Comparison of ENCODE assay signal across 8 cellular contexts in the genomic region with DNA sequence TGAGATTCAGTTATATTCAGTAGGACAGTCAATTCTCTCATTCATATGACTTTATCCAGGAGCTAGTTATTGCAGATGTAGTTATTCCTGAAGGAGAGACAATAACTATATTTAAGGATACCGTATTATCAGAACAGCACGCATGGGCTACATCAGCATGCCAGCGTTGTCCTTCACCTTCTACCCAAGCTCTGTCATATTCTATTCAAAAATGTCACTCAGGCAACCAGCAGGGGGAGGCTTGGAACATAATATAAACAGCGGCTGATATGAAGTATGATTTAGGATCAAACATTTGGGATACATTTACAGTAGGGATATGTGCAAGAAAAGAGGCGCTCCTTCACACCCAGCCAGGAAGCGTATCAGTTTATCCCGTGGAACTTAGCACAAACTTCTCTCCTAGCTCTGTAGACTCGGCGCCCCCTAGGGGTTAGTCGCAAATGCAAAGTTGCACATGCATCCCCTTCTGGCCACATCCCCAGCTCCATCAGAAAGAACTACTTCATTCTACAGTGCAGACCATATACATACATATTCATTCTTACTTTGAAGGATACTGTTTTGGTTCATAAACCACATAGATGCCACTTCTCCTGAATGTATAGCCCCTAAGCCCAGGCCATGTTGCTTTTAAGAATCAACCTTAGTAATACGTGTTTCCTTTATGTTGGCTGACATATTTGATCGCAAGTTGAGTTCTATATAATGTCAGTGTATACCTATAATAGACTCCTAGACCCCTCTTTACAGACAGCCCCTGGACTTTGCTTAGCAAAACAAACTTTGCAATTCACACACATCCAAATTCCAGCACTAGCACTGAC.
A peak's percentile ranks its signal among the peaks of the same experiment; 100 is the strongest.
DNase-seq lines count a peak whose midpoint lies in the region; ATAC-seq, FAIRE-seq and TF ChIP-seq lines count a peak whose summit lies in the region.

No MANE protein-coding gene starts in this region.

- no peaks in the 10 kb centered on the region for H3K27me3 ChIP-seq in astrocyte (ENCODE audit: insufficient read depth, low read length)
- H3K27me3 ChIP-seq in keratinocyte (ENCODE audit: control insufficient read depth, extremely low read depth, insufficient read depth, low read length) = no peaks in the 10 kb centered on the region
- H3K27me3 ChIP-seq in tibial nerve = no peaks in the 10 kb centered on the region

- no peak overlapping the region for H3K4me3 Mint-ChIP-seq in astrocyte (ENCODE audit: unreplicated experiment)

- H3K9me1 ChIP-seq in keratinocyte (ENCODE audit: control insufficient read depth, extremely low read depth, insufficient read depth, low read length) = no peaks in the 10 kb centered on the region

- no peak for FAIRE-seq in astrocyte (lab: Jason Lieb, UNC)
- FAIRE-seq in keratinocyte (lab: Jason Lieb, UNC) = no peak

- H3K36me3 ChIP-seq in astrocyte (ENCODE audit: insufficient read depth, low read length) (no peaks in the 10 kb centered on the region), keratinocyte (ENCODE audit: control insufficient read depth in 2 of 2, extremely low read depth in 1 of 2, insufficient read depth in 2 of 2, low read length in 2 of 2) (no peaks in the 10 kb centered on the region), tibial nerve (no peaks in the 10 kb centered on the region)

- H3K4me1 ChIP-seq in astrocyte (ENCODE audit: insufficient read depth, low read length) = no peaks in the 10 kb centered on the region
- no peaks in the 10 kb centered on the region for H3K4me1 ChIP-seq in keratinocyte (ENCODE audit: control insufficient read depth, extremely low read depth, insufficient read depth, low read length)
- no peaks in the 10 kb centered on the region for H3K4me1 ChIP-seq in tibial nerve

- no peaks in the 10 kb centered on the region for H4K20me1 ChIP-seq in astrocyte (ENCODE audit: insufficient read depth, low read length)
- no peaks in the 10 kb centered on the region for H4K20me1 ChIP-seq in keratinocyte (ENCODE audit: control insufficient read depth, extremely low read depth, insufficient read depth, low read length)

- no peaks in the 10 kb centered on the region for H3K27me3 Mint-ChIP-seq in astrocyte (ENCODE audit: low read depth, unreplicated experiment)

- TF ChIP-seq POLR2A in tibial nerve (IDR thresholded peaks at IDR 0.05) = no peak

- DNase-seq in NCI-H748 (lab: John Stamatoyannopoulos, UW; ENCODE audit: unreplicated experiment) = peak; percentile 67
- no peak for DNase-seq in NCI-H748 treated with DMSO at 0.1 percent for 48 hours (lab: John Stamatoyannopoulos, UW)
- peak; percentile 50 for DNase-seq in MV-4-11 (lab: John Stamatoyannopoulos, UW)
- DNase-seq in astrocyte (ENCODE audit: low read depth) = peak; percentile 1
- DNase-seq in keratinocyte (ENCODE audit: low read depth, low spot score) = no peak
- DNase-seq in tibial nerve (ENCODE audit: low spot score in 2 of 2) = peak; percentile 19 to 58
- no peak for DNase-seq in cerebellum (ENCODE audit: low spot score)

- H3K79me2 ChIP-seq in astrocyte (ENCODE audit: insufficient read depth, low read length) (no peaks in the 10 kb centered on the region), keratinocyte (ENCODE audit: control insufficient read depth, insufficient read depth, low read length) (no peaks in the 10 kb centered on the region)

- no peak for TF ChIP-seq EP300 in tibial nerve (IDR thresholded peaks at IDR 0.05)

- H3K27ac Mint-ChIP-seq in astrocyte (ENCODE audit: unreplicated experiment) = no peak overlapping the region

- peak; percentile 61 for ATAC-seq in GM21825 (IDR thresholded peaks at IDR 0.05; ENCODE audit: unreplicated experiment)

- no peaks in the 10 kb centered on the region for H3K9me3 Mint-ChIP-seq in astrocyte (ENCODE audit: unreplicated experiment)

- peaks cover 3% of the 10 kb centered on the region for H3K4me1 Mint-ChIP-seq in astrocyte (ENCODE audit: low read depth, unreplicated experiment)

- H3K4me3 ChIP-seq in astrocyte (ENCODE audit: insufficient read depth, low read depth, low read length) = no peak overlapping the region
- no peak overlapping the region for H3K4me3 ChIP-seq in keratinocyte (ENCODE audit: control insufficient read depth in 2 of 3, extremely low read depth in 1 of 3, insufficient read depth in 2 of 3, low read depth in 1 of 3, low read length in 3 of 3)
- H3K4me3 ChIP-seq in tibial nerve = no peak overlapping the region

- WGBS in tibial nerve, 2 donors = 54 to 56% methylated on average over 12 of the region's 12 CpGs

- TF ChIP-seq CTCF in astrocyte (IDR thresholded peaks at IDR 0.05; ENCODE audit: insufficient read depth, low read depth, low read length) = peak; percentile 55
- peak; percentile 11 to 39 (median 36) for TF ChIP-seq CTCF in keratinocyte (optimal IDR thresholded peaks at IDR 0.05 in 1 of 3, IDR thresholded peaks at IDR 0.05 in 1 of 3, conservative IDR thresholded peaks at IDR 0.05 in 1 of 3; ENCODE audit: extremely low read depth in 1 of 3, insufficient read depth in 2 of 3, low read length in 3 of 3)
- peak; percentile 21 to 46 (median 40) for TF ChIP-seq CTCF in tibial nerve (IDR thresholded peaks at IDR 0.05)

- H3K36me3 Mint-ChIP-seq in astrocyte (ENCODE audit: low read depth, unreplicated experiment) = no peaks in the 10 kb centered on the region

- dilution Hi-C loops in keratinocyte (cut with MboI; ENCODE audit: extremely low pct_ligation_motif_present, low sequenced_read_pairs) = no loop called here

- H3K4me2 ChIP-seq in astrocyte (ENCODE audit: low read length) (no peak overlapping the region), keratinocyte (ENCODE audit: control insufficient read depth, extremely low read depth, insufficient read depth, low read depth, low read length) (no peak overlapping the region)

- H3K27ac ChIP-seq in astrocyte (ENCODE audit: low read depth, low read length) = no peak overlapping the region
- no peak overlapping the region for H3K27ac ChIP-seq in keratinocyte (ENCODE audit: control insufficient read depth, insufficient read depth, low read length)
- no peak overlapping the region for H3K27ac ChIP-seq in tibial nerve

- H3K9ac ChIP-seq in astrocyte (ENCODE audit: low read length) (no peak overlapping the region), keratinocyte (ENCODE audit: control insufficient read depth, extremely low read depth, insufficient read depth, low read length) (no peak overlapping the region)

- H2AFZ ChIP-seq in astrocyte (ENCODE audit: low read depth, low read length) (no peak overlapping the region), keratinocyte (ENCODE audit: control insufficient read depth, low read length) (no peak overlapping the region)

- H3K9me3 ChIP-seq in astrocyte (ENCODE audit: insufficient read depth, low read depth, low read length) (no peaks in the 10 kb centered on the region), keratinocyte (ENCODE audit: control insufficient read depth, low read depth, low read length) (no peaks in the 10 kb centered on the region), tibial nerve (no peaks in the 10 kb centered on the region)

Comparison
In these comparisons a context has a peak if more than half of its experiments do, and no peak if none do; other contexts are left out.
1. DNase-seq: peak in NCI-H748 (single experiment), MV-4-11 (single experiment), astrocyte (single experiment) and tibial nerve (2 of 2); none in NCI-H748 treated with DMSO at 0.1 percent for 48 hours (single experiment), keratinocyte (single experiment) and cerebellum (single experiment).
2. Peak in every context shown above with its lines, with median percentiles within 50 percentile points of each other: CTCF ChIP-seq.